Comparison of ENCODE assay signal across 1 cellular context in the genomic region with DNA sequence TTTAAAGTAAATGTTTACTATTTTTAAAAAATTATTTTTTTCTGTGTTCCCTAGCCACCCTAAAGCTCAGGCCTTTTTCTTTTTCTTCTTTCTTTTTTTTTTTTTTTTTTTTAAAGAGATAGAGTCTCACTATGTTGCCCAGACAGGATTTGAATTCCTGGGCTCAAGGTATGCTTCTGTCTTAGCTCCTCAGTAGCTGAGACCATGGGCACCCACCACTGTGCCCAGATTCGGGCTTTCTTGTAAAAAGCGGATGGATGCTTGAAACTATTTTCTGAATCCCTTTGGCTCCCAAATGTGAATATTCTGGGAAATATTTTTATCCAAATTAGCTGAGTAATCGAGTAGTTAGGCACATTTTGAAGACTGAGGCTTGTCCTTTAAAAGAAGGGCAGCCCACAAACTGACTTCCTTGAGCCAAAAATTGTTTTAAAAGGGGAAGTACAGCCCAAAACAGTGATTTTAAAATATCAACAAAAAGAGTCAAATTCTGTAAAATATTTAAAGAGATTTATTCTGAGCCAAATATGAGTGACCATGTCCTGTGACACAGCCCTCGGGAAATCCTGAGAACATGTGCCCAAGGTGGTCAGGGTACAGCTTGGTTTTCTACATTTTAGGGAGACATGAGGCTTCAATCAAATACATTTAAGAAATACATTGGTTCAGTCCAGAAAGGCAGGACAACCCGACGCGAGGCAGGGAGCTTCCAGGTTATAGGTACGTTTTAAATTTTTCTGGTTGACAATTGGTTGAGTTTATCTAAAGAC.
A peak's percentile ranks its signal among the peaks of the same experiment; 100 is the strongest.
TF ChIP-seq lines count a peak whose summit lies in the region.

No MANE protein-coding gene starts in this region.

TF ChIP-seq in K562, 482 proteins besides CTCF, POLR2A, EP300 and RAD21 (continued from another document):
- TF ChIP-seq, protein P1, sequence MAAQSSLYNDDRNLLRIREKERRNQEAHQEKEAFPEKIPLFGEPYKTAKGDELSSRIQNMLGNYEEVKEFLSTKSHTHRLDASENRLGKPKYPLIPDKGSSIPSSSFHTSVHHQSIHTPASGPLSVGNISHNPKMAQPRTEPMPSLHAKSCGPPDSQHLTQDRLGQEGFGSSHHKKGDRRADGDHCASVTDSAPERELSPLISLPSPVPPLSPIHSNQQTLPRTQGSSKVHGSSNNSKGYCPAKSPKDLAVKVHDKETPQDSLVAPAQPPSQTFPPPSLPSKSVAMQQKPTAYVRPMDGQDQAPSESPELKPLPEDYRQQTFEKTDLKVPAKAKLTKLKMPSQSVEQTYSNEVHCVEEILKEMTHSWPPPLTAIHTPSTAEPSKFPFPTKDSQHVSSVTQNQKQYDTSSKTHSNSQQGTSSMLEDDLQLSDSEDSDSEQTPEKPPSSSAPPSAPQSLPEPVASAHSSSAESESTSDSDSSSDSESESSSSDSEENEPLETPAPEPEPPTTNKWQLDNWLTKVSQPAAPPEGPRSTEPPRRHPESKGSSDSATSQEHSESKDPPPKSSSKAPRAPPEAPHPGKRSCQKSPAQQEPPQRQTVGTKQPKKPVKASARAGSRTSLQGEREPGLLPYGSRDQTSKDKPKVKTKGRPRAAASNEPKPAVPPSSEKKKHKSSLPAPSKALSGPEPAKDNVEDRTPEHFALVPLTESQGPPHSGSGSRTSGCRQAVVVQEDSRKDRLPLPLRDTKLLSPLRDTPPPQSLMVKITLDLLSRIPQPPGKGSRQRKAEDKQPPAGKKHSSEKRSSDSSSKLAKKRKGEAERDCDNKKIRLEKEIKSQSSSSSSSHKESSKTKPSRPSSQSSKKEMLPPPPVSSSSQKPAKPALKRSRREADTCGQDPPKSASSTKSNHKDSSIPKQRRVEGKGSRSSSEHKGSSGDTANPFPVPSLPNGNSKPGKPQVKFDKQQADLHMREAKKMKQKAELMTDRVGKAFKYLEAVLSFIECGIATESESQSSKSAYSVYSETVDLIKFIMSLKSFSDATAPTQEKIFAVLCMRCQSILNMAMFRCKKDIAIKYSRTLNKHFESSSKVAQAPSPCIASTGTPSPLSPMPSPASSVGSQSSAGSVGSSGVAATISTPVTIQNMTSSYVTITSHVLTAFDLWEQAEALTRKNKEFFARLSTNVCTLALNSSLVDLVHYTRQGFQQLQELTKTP (IDR thresholded peaks at IDR 0.05; ENCODE audit: low read depth in 1 of 2, partially characterized antibody in 2 of 2): no peak
- TF ChIP-seq ZNF316 (IDR thresholded peaks at IDR 0.05) (peak; percentile 43; the same call in 1 of the 2 replicates), RBM15 (IDR thresholded peaks at IDR 0.05; ENCODE audit: insufficient read depth, low read length) (no peak), L3MBTL2 (IDR thresholded peaks at IDR 0.05) (peak; percentile 36; the same call in 1 of the 2 replicates)
